6 cellular contexts compared by ENCODE assay signal in the genomic region with DNA sequence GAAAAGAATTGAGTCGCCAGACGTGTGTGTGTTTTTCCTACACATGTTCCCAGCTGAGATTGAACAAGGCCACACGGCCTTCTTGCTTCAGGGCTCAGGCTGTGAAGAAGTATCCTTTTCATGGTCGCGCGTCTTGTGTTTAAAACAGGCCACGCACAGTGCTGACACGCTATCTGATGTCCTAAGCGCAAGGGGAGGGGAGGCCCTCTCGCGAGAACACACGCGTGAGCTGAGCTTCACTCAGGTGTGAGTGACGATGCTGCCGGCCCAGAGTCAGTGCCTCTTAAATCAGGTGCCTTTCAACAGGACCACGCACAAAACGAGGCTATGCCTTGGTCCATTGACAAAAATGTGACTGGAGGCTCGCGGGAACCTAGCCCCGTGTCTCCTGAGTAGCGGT.
"Had no signal": no experiment of that assay in that cellular context is flagged by ENCODE, and none has a peak within 500 bp of the region (broad histone marks: within the 10 kb centered on the region; RNA-seq: fewer than 3 reads in every experiment).

No MANE protein-coding gene starts in this region.

- H3K9ac ChIP-seq: GM23248, KMS-11 had no signal

- H2AFZ ChIP-seq: GM23248 had no signal

- H3K4me3 ChIP-seq: GM23248 had no signal

- H3K9me3 Mint-ChIP-seq: H9 had no signal

- DNase-seq: GM23248, GOT3, H9, IMR-90, KBM-7 had no signal

- H3K27ac ChIP-seq: GM23248, KMS-11 had no signal

- H3K27ac Mint-ChIP-seq: H9 had no signal

- H3K4me3 Mint-ChIP-seq: H9 had no signal

- H3K4me2 ChIP-seq: KMS-11 had no signal
